In the genomic region with DNA sequence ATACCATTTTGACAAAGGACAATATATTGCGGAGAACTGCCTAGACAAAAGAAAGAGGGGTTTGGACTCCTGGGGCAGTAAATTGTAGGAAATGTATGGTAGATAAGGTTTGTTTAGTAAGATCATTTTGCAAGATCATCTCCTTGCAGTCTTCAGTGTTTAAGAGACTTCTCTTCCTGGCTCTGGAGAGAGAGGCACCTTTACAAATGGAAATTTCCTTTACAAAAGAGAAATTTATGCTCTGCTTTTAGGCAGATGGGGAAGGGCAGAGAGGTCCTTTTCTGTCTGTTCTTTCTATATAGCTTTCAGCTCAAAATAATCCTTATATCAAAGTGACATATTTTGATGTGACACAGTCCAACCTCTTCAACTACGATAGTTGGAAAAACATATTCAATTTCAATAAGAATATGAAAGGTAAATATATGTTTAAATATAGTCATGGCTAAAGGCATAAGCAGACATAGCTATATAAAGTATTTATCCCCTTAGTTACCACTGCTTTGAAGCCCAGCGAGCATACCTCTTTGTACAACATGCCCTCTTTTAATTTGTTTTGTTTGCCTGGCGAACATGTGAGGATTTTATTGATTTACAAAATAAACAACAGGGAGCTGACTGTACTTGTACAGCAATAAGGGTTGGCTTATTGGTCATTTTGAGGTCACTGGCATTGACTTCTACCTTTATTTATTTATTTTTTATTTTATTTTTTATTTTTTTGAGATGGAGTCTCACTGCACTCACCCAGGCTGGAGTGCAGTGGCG, we compare ENCODE assay signal across 1 cellular context.
TF ChIP-seq lines count a peak whose summit lies in the region.

No MANE protein-coding gene starts in this region.

TF ChIP-seq in HepG2, 621 proteins besides CTCF, POLR2A, EP300 and RAD21 (continued from another document):
- TF ChIP-seq RARA (CRISPR knock-in tag; IDR thresholded peaks at IDR 0.05) = peak; percentile 54; the same call in 1 of the 2 replicates
- TF ChIP-seq FOXA3 (CRISPR knock-in tag; IDR thresholded peaks at IDR 0.05) = peak; percentile 39; the same call in 1 of the 2 replicates
- TF ChIP-seq NR2F2 (IDR thresholded peaks at IDR 0.05; ENCODE audit: borderline replicate concordance, low read depth) = 0 out of 2 replicates have a peak, but pooled peaks have one; percentile 39
- TF ChIP-seq ZNF572 (CRISPR knock-in tag; IDR thresholded peaks at IDR 0.05) = no peak
- TF ChIP-seq PAF1 (CRISPR knock-in tag; IDR thresholded peaks at IDR 0.05) = no peak
- peak; percentile 28; the same call in 1 of the 2 replicates for TF ChIP-seq RXRB (CRISPR knock-in tag; IDR thresholded peaks at IDR 0.05; ENCODE audit: borderline replicate concordance)
- peak; percentile 29; the same call in 1 of the 2 replicates for TF ChIP-seq KAT2B (IDR thresholded peaks at IDR 0.05; ENCODE audit: borderline replicate concordance, low read depth, low read length)
- TF ChIP-seq HHEX (CRISPR knock-in tag; IDR thresholded peaks at IDR 0.05) = 0 out of 2 replicates have a peak, but pooled peaks have one; percentile 49
- no peak for TF ChIP-seq STAG1 (CRISPR knock-in tag; IDR thresholded peaks at IDR 0.05)
